ENCODE assay signal across 8 cellular contexts in genomic region chr19:6577410-6578125, GRCh38. TPM values are rescaled to one million over a fixed set of nuclear protein-coding genes. Genes with fewer than 3 reads are reported as not detected.
DNase-seq lines count a peak whose midpoint lies in the region; ATAC-seq and TF ChIP-seq lines count a peak whose summit lies in the region.

No MANE protein-coding gene starts in this region.

- no peaks in the 10 kb centered on the region for H3K4me1 Mint-ChIP-seq in activated naive CD4-positive, alpha-beta T cell treated with anti-CD3 and anti-CD28 coated beads for 36 hours (ENCODE audit: low read depth)
- H3K4me1 Mint-ChIP-seq in WTC11, result peaks cover under 1% of the 10 kb centered on the region; the same call in 1 of the 2 replicates

- H3K4me3 Mint-ChIP-seq in activated naive CD4-positive, alpha-beta T cell treated with anti-CD3 and anti-CD28 coated beads for 36 hours, result no peak overlapping the region
- no peak overlapping the region for H3K4me3 Mint-ChIP-seq in WTC11

- POLR2A ChIA-PET in WTC11 (lab: Charles Lee), result no interaction called here

- TF ChIP-seq CTCF in fibroblast of the aortic adventitia (IDR thresholded peaks at IDR 0.05; ENCODE audit: insufficient read depth, low read length) (no peak), WTC11 (IDR thresholded peaks at IDR 0.05) (no peak)

- no peak overlapping the region for H3K27ac Mint-ChIP-seq in activated naive CD4-positive, alpha-beta T cell treated with anti-CD3 and anti-CD28 coated beads for 36 hours
- H3K27ac Mint-ChIP-seq in WTC11, result no peak overlapping the region

- ATAC-seq in HG02678 (IDR thresholded peaks at IDR 0.05; ENCODE audit: unreplicated experiment) (peak; percentile 80), WTC11 (no peak)

- no peaks in the 10 kb centered on the region for H3K36me3 Mint-ChIP-seq in activated naive CD4-positive, alpha-beta T cell treated with anti-CD3 and anti-CD28 coated beads for 36 hours (ENCODE audit: low read depth)
- H3K36me3 Mint-ChIP-seq in WTC11, result peaks cover 10% of the 10 kb centered on the region

- H3K9me3 Mint-ChIP-seq in activated naive CD4-positive, alpha-beta T cell treated with anti-CD3 and anti-CD28 coated beads for 36 hours, result no peaks in the 10 kb centered on the region
- H3K9me3 Mint-ChIP-seq in WTC11, result peaks cover 14% of the 10 kb centered on the region

- CTCF ChIA-PET in activated naive CD4-positive, alpha-beta T cell treated with anti-CD3 and anti-CD28 coated beads for 36 hours (lab: Charles Lee), result interaction anchor here (0.9 kb wide), 1 partner anchor 12 kb away, joined by 3 read pairs; no protein-coding TSS in a partner anchor
- CTCF ChIA-PET in WTC11 (lab: Charles Lee), result interaction anchor here (1.1 kb wide), 1 partner anchor 9 kb away, joined by 3 read pairs; no protein-coding TSS in a partner anchor

- peaks cover 2% of the 10 kb centered on the region for H3K27me3 Mint-ChIP-seq in activated naive CD4-positive, alpha-beta T cell treated with anti-CD3 and anti-CD28 coated beads for 36 hours (ENCODE audit: low read depth)
- H3K27me3 Mint-ChIP-seq in WTC11 (ENCODE audit: low read depth), result peaks cover 14% of the 10 kb centered on the region

- H3K4me3 ChIP-seq in fibroblast of the aortic adventitia (ENCODE audit: low read depth, low read length), result no peak overlapping the region

- intact Hi-C loops in activated naive CD4-positive, alpha-beta T cell treated with anti-CD3 and anti-CD28 coated beads for 36 hours (cut with micrococcal nuclease), result no loop called here

- DNase-seq in activated naive CD4-positive, alpha-beta T cell treated with anti-CD3 and anti-CD28 coated beads for 36 hours, result peak; percentile 39
- DNase-seq in activated naive CD4-positive, alpha-beta T cell (lab: John Stamatoyannopoulos, UW), result no peak
- peak; percentile 100 for DNase-seq in MV-4-11 (lab: John Stamatoyannopoulos, UW)
- DNase-seq in fibroblast of the aortic adventitia (ENCODE audit: low read depth), result peak; percentile 30
- DNase-seq in WTC11 (ENCODE audit: low spot score), result no peak
- no peak for DNase-seq in NCI-H1048 (lab: John Stamatoyannopoulos, UW)
- DNase-seq in GF-D8 (lab: John Stamatoyannopoulos, UW), result no peak

TF ChIP-seq in WTC11, 78 proteins besides CTCF, POLR2A, EP300 and RAD21:
- TF ChIP-seq USF1 (CRISPR knock-in tag; IDR thresholded peaks at IDR 0.05), result no peak
TF ChIP-seq in WTC11: peak in this region for 0.

RNA-seq across cellular contexts. Expression of gene CD70, which starts 13.4 kb away (rescaled TPM):
- 1 to 10 TPM; 3.1 to 3.7 TPM for total RNA-seq in activated naive CD4-positive, alpha-beta T cell treated with anti-CD3 and anti-CD28 coated beads for 36 hours
- total RNA-seq in fibroblast of the aortic adventitia (ENCODE audit: low replicate concordance) (0.09 TPM in 1 of 2 replicates, not detected in the other), WTC11 (2021) (1.7 to 2.1 TPM (median 1.7 TPM) in 3 replicates)

RNA-seq across cellular contexts. Expression of gene TNFSF9, which starts 46.7 kb away (rescaled TPM):
- total RNA-seq in activated naive CD4-positive, alpha-beta T cell treated with anti-CD3 and anti-CD28 coated beads for 36 hours, result 1 to 10 TPM; 1.3 to 1.5 TPM
- total RNA-seq in fibroblast of the aortic adventitia (ENCODE audit: low replicate concordance) (1.7 and 2.6 TPM in 2 replicates), WTC11 (2021) (2.6 to 2.9 TPM (median 2.7 TPM) in 3 replicates)

Comparison
In these comparisons a context has a peak if more than half of its experiments do, and no peak if none do; other contexts are left out.
1. DNase-seq: peak in activated naive CD4-positive, alpha-beta T cell treated with anti-CD3 and anti-CD28 coated beads for 36 hours (single experiment), MV-4-11 (single experiment) and fibroblast of the aortic adventitia (single experiment); none in activated naive CD4-positive, alpha-beta T cell (0 of 4), WTC11 (single experiment), NCI-H1048 (single experiment) and GF-D8 (single experiment).